8 cellular contexts compared by ENCODE assay signal in the genomic region with DNA sequence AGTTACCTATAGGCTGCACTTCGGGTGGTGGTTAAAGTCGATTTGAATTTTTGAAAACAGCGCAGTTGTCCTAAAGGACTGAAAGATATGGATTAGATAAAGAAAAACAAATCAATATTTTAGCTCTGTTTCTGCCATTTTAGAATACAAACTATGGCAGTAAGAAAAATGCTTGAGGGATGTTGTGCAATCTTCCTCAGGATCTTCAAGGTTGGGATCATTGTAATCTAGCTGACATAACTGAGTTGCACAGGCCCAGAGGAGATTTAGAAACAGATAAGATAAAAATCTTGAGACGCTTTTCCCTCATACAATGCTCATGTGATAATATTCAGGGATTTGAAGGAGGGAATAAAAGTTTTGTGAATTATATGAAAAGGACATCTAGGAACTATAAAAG. TPM values are rescaled to one million over a fixed set of nuclear protein-coding genes. Genes with fewer than 3 reads are reported as not detected.
A peak's percentile ranks its signal among the peaks of the same experiment; 100 is the strongest.
DNase-seq lines count a peak whose midpoint lies in the region; ATAC-seq, FAIRE-seq and TF ChIP-seq lines count a peak whose summit lies in the region.

No MANE protein-coding gene starts in this region.

- peaks cover 31% of the 10 kb centered on the region for H3K4me1 ChIP-seq in OCI-LY1 (ENCODE audit: insufficient read depth, low read length, severe bottlenecking)
- H3K4me1 ChIP-seq in endothelial cell of umbilical vein (ENCODE audit: control insufficient read depth, extremely low read depth, insufficient read depth, low read length) = peaks cover 18% of the 10 kb centered on the region

- H3K27me3 Mint-ChIP-seq in progenitor cell of endocrine pancreas = no peaks in the 10 kb centered on the region

- peak overlapping the region; percentile 94 for H3K4me2 ChIP-seq in OCI-LY1 (ENCODE audit: low read length)
- peak overlapping the region; percentile 80 for H3K4me2 ChIP-seq in endothelial cell of umbilical vein (ENCODE audit: insufficient read depth, low read length)

- H4K20me1 ChIP-seq in OCI-LY1 (ENCODE audit: insufficient read depth, low read length) (no peaks in the 10 kb centered on the region), endothelial cell of umbilical vein (replicated peaks; ENCODE audit: control insufficient read depth, extremely low read depth, insufficient read depth, low read length) (no peaks in the 10 kb centered on the region)

- no TSS peak for BruUV-seq in endothelial cell of umbilical vein (replicated peaks; lab: Mats Ljungman, UMichigan)

- POLR2A ChIA-PET in endothelial cell of umbilical vein (lab: Charles Lee) = no interaction called here

- no peak for ATAC-seq in GM19324 (IDR thresholded peaks at IDR 0.05; ENCODE audit: low FRiP score, unreplicated experiment)

- H3K79me2 ChIP-seq in OCI-LY1 (ENCODE audit: insufficient read depth, low read length) (peaks cover 42% of the 10 kb centered on the region), endothelial cell of umbilical vein (ENCODE audit: control insufficient read depth, insufficient read depth, low read length) (peaks cover 31% of the 10 kb centered on the region)

- intact Hi-C loops in endothelial cell of umbilical vein (cut with micrococcal nuclease) (loop anchor here (5.0 kb wide), 2 partner anchors 504 to 561 kb away; partner anchors contain the start of gene HIVEP2), posterior cingulate gyrus (cut with DNase I) (loop anchor here (2.0 kb wide), 1 partner anchor 59 kb away; the partner anchor contains the start of gene FUCA2)

- H3K9me3 Mint-ChIP-seq in progenitor cell of endocrine pancreas (ENCODE audit: low read depth) = no peaks in the 10 kb centered on the region

- H3K27ac Mint-ChIP-seq in progenitor cell of endocrine pancreas = peak overlapping the region; percentile 98

- DNase-seq in GM03348 (ENCODE audit: low spot score) (peak; percentile 17), endothelial cell of umbilical vein (ENCODE audit: low read depth, low spot score) (no peak), progenitor cell of endocrine pancreas (ENCODE audit: low spot score, unreplicated experiment) (no peak), posterior cingulate gyrus (no peak), OCI-M1 (lab: John Stamatoyannopoulos, UW) (no peak), GM19240 (ENCODE audit: insufficient read length, low spot score) (no peak)

- dilution Hi-C loops in endothelial cell of umbilical vein (cut with MboI; ENCODE audit: extremely low pct_ligation_motif_present, low sequenced_read_pairs) = no loop called here

- peaks cover 11% of the 10 kb centered on the region for H3K4me1 Mint-ChIP-seq in progenitor cell of endocrine pancreas (ENCODE audit: low read depth)

- H3K4me3 ChIP-seq in OCI-LY1 (ENCODE audit: low read depth, low read length, poor library complexity, severe bottlenecking) = peak overlapping the region; percentile 80
- peak overlapping the region; percentile 52 to 90 (median 73) for H3K4me3 ChIP-seq in endothelial cell of umbilical vein (replicated peaks in 1 of 3; ENCODE audit: insufficient read depth in 1 of 3, low read depth in 1 of 3, low read length in 3 of 3)

- H3K9me3 ChIP-seq in OCI-LY1 (ENCODE audit: low read length) (no peaks in the 10 kb centered on the region), endothelial cell of umbilical vein (replicated peaks; ENCODE audit: control insufficient read depth, insufficient read depth, low read length) (no peaks in the 10 kb centered on the region)

- H3K9me1 ChIP-seq in endothelial cell of umbilical vein (replicated peaks; ENCODE audit: control insufficient read depth, extremely low read depth, insufficient read depth, low read length) = no peaks in the 10 kb centered on the region

- TF ChIP-seq CTCF in OCI-LY1 (IDR thresholded peaks at IDR 0.05; ENCODE audit: low read length) = no peak
- no peak for TF ChIP-seq CTCF in endothelial cell of umbilical vein (IDR thresholded peaks at IDR 0.05; ENCODE audit: extremely low read depth in 1 of 2, insufficient read depth in 1 of 2, low read depth in 1 of 2, low read length in 2 of 2)
- TF ChIP-seq CTCF in progenitor cell of endocrine pancreas (IDR thresholded peaks at IDR 0.05; ENCODE audit: unreplicated experiment) = no peak

- CTCF ChIA-PET in endothelial cell of umbilical vein (lab: Charles Lee) = interaction anchor here (1.0 to 1.5 kb wide), 2 partner anchors 14 to 124 kb away, joined by 3 to 5 read pairs; no protein-coding TSS in a partner anchor

- no peaks in the 10 kb centered on the region for H3K36me3 Mint-ChIP-seq in progenitor cell of endocrine pancreas (ENCODE audit: insufficient read depth)

- no peaks in the 10 kb centered on the region for H3F3A ChIP-seq in OCI-LY1 (ENCODE audit: insufficient read depth, low read length)

- H2AFZ ChIP-seq in OCI-LY1 (ENCODE audit: low read length) (no peak overlapping the region), endothelial cell of umbilical vein (ENCODE audit: low read depth, low read length) (peak overlapping the region; percentile 83)

- FAIRE-seq in endothelial cell of umbilical vein (lab: Jason Lieb, UNC) = no peak

- H3K36me3 ChIP-seq in OCI-LY1 (ENCODE audit: insufficient read depth, low read length) (no peaks in the 10 kb centered on the region), endothelial cell of umbilical vein (ENCODE audit: control insufficient read depth in 2 of 2, extremely low read depth in 1 of 2, insufficient read depth in 2 of 2, low read length in 2 of 2) (no peaks in the 10 kb centered on the region)

- H3K27me3 ChIP-seq in OCI-LY1 (ENCODE audit: insufficient read depth, low read length) (no peaks in the 10 kb centered on the region), endothelial cell of umbilical vein (ENCODE audit: control insufficient read depth in 2 of 2, insufficient read depth in 2 of 2, low read length in 2 of 2) (no peaks in the 10 kb centered on the region)

- H3K4me3 Mint-ChIP-seq in progenitor cell of endocrine pancreas (ENCODE audit: low read depth) = peak overlapping the region; percentile 95

- H3K27ac ChIP-seq in OCI-LY1 (ENCODE audit: low read depth, low read length, poor library complexity, severe bottlenecking) (peak overlapping the region; percentile 56), endothelial cell of umbilical vein (ENCODE audit: insufficient read depth, low read depth, low read length) (no peak overlapping the region)

- H3K9me2 ChIP-seq in OCI-LY1 (ENCODE audit: low read depth, low read length) = no peaks in the 10 kb centered on the region

- peak overlapping the region; percentile 96 for H3K9ac ChIP-seq in OCI-LY1 (ENCODE audit: low read length)
- peak overlapping the region; percentile 93 for H3K9ac ChIP-seq in endothelial cell of umbilical vein (replicated peaks; ENCODE audit: extremely low read depth, insufficient read depth, low read length)

- no peak for TF ChIP-seq POLR2A in endothelial cell of umbilical vein (IDR thresholded peaks at IDR 0.05; ENCODE audit: low read depth, low read length)

TF ChIP-seq in endothelial cell of umbilical vein, 7 proteins besides CTCF, POLR2A, EP300 and RAD21:
- TF ChIP-seq GATA2 (IDR thresholded peaks at IDR 0.05; ENCODE audit: insufficient read depth, insufficient read length, low read depth, low read length) (peak; percentile 34), EZH2 (IDR thresholded peaks at IDR 0.05; ENCODE audit: borderline replicate concordance, low read depth, low read length, severe bottlenecking) (no peak)
TF ChIP-seq in endothelial cell of umbilical vein: peak in this region for 1.

RNA-seq across cellular contexts. Expression of gene PEX3, which starts 0.9 kb away (rescaled TPM):
- total RNA-seq in endothelial cell of umbilical vein = 20.0 and 21.7 TPM in 2 replicates
- polyA plus RNA-seq in endothelial cell of umbilical vein = 6.9 and 8.7 TPM in 2 replicates
- 13.3 and 13.5 TPM in 2 replicates for polyA plus RNA-seq in endothelial cell of umbilical vein (2011; cell fraction: cytosol; rRNA removed)
- 12.9 and 20.6 TPM in 2 replicates for polyA plus RNA-seq in endothelial cell of umbilical vein (2011; cell fraction: nucleus; rRNA removed)
- polyA plus RNA-seq in endothelial cell of umbilical vein (2012) = 19.4 and 25.0 TPM in 2 replicates
- 24.1 and 28.6 TPM in 2 replicates for polyA minus RNA-seq in endothelial cell of umbilical vein
- 15.0 TPM for polyA minus RNA-seq in endothelial cell of umbilical vein (2011; cell fraction: cytosol; rRNA and poly(A)+ RNA removed)
- 22.7 and 26.4 TPM in 2 replicates for polyA minus RNA-seq in endothelial cell of umbilical vein (2011; cell fraction: nucleus; rRNA and poly(A)+ RNA removed)
- 15.1 and 18.3 TPM in 2 replicates for total RNA-seq in progenitor cell of endocrine pancreas

RNA-seq across cellular contexts. Expression of gene ADAT2, which starts 1.0 kb away (rescaled TPM):
- total RNA-seq in endothelial cell of umbilical vein (9.8 and 11.3 TPM in 2 replicates), progenitor cell of endocrine pancreas (10.7 and 11.4 TPM in 2 replicates)
- polyA plus RNA-seq in endothelial cell of umbilical vein = 4.3 and 5.4 TPM in 2 replicates
- polyA plus RNA-seq in endothelial cell of umbilical vein (2011; cell fraction: cytosol; rRNA removed) = 3.2 and 4.1 TPM in 2 replicates
- 20.3 and 32.5 TPM in 2 replicates for polyA plus RNA-seq in endothelial cell of umbilical vein (2011; cell fraction: nucleus; rRNA removed)
- 8.3 and 9.9 TPM in 2 replicates for polyA plus RNA-seq in endothelial cell of umbilical vein (2012)
- 5.1 and 5.3 TPM in 2 replicates for polyA minus RNA-seq in endothelial cell of umbilical vein
- 2.9 TPM for polyA minus RNA-seq in endothelial cell of umbilical vein (2011; cell fraction: cytosol; rRNA and poly(A)+ RNA removed)
- polyA minus RNA-seq in endothelial cell of umbilical vein (2011; cell fraction: nucleus; rRNA and poly(A)+ RNA removed) = 6.9 and 8.2 TPM in 2 replicates

RNA-seq across cellular contexts. Expression of gene FUCA2, which starts 60.0 kb away (rescaled TPM):
- total RNA-seq in endothelial cell of umbilical vein (80.9 and 85.0 TPM in 2 replicates), progenitor cell of endocrine pancreas (67.3 and 67.5 TPM in 2 replicates)
- polyA plus RNA-seq in endothelial cell of umbilical vein = 24.1 and 29.7 TPM in 2 replicates
- polyA plus RNA-seq in endothelial cell of umbilical vein (2011; cell fraction: cytosol; rRNA removed) = 37.1 and 37.9 TPM in 2 replicates
- polyA plus RNA-seq in endothelial cell of umbilical vein (2011; cell fraction: nucleus; rRNA removed) = 28.0 and 36.3 TPM in 2 replicates
- 50.3 and 77.6 TPM in 2 replicates for polyA plus RNA-seq in endothelial cell of umbilical vein (2012)
- polyA minus RNA-seq in endothelial cell of umbilical vein = 22.8 and 24.0 TPM in 2 replicates
- 28.6 TPM for polyA minus RNA-seq in endothelial cell of umbilical vein (2011; cell fraction: cytosol; rRNA and poly(A)+ RNA removed)
- 8.7 and 10.9 TPM in 2 replicates for polyA minus RNA-seq in endothelial cell of umbilical vein (2011; cell fraction: nucleus; rRNA and poly(A)+ RNA removed)
